8 cellular contexts compared by ENCODE assay signal in the genomic region with DNA sequence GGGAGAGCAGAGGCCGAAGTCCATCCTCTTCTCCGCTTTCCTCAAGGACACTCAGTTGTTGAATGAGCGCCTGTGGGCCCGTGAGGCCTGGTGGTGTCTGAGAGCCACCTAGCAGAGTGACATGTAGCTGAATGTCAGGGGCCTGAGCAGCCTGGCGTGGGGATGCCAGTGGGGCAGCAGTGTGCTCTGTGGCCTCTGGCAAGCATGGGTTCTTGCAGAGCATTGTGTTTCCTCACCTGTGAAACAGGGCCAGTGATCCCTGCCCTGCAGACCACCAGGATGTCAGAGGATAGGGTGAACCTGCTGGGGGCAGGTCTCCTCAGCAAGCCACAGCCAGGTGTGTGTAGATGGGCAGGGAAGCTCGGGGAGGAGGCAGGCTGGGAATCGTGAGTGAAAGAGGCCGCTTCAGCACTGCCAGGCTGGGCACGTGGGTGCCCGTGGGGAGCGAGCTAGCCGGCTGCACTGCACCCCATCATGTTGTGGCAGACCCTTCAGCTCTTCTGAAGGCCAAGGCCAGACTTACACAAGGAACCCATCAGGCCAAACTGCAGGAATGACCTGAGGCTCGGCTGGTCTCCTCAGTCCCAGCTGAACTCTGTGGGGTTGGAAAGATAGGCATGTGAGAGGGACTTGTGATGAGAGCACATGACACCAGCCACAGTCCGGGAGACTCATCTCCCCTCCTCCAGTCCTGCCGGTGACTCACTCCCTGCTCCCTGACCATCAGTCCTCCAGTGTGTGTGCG. TPM values are rescaled to one million over a fixed set of nuclear protein-coding genes. Genes with fewer than 3 reads are reported as not detected.
A peak's percentile ranks its signal among the peaks of the same experiment; 100 is the strongest.
DNase-seq lines count a peak whose midpoint lies in the region; ATAC-seq, FAIRE-seq and TF ChIP-seq lines count a peak whose summit lies in the region.

No MANE protein-coding gene starts in this region.

- peak; percentile 92 for ATAC-seq in K562

- H2AFZ ChIP-seq in K562 (ENCODE audit: low read depth, low read length): no peak overlapping the region

- H3K27ac ChIP-seq in K562 (ENCODE audit: extremely low read depth, low read depth, low read length) (peak overlapping the region; percentile 55; the same call in 2 of the 3 replicates), stomach (peak overlapping the region; percentile 82 to 94 (median 87))

- intact Hi-C loops in K562 (cut with micrococcal nuclease): no loop called here
- intact Hi-C loops in stomach (cut with DNase I; ENCODE audit: low total_unique reads): no loop called here

- no peak for TF ChIP-seq CTCF in K562 (IDR thresholded peaks at IDR 0.05 in 2 of 3, conservative IDR thresholded peaks at IDR 0.05 in 1 of 3; ENCODE audit: insufficient read depth in 2 of 3, low read depth in 1 of 3, low read length in 3 of 3)
- TF ChIP-seq CTCF in stomach (IDR thresholded peaks at IDR 0.05): no peak

- CTCF ChIA-PET in K562 (lab: Yijun Ruan, JAX; ENCODE audit: low intra/inter-chr PET ratio): no interaction called here

- peaks cover 15% of the 10 kb centered on the region for H3K9me1 ChIP-seq in K562 (ENCODE audit: control insufficient read depth, insufficient read depth, low read length)

- no peaks in the 10 kb centered on the region for H3K27me3 ChIP-seq in K562 (ENCODE audit: control insufficient read depth in 2 of 2, insufficient read depth in 2 of 2, low read length in 2 of 2)
- H3K27me3 ChIP-seq in stomach: no peaks in the 10 kb centered on the region

- TF ChIP-seq RAD21 in K562 (CRISPR knock-in tag; conservative IDR thresholded peaks at IDR 0.05 in 1 of 2, IDR thresholded peaks at IDR 0.05 in 1 of 2): 0 out of 4 replicates have a peak, but pooled peaks of 1 of the 2 experiments have one; percentile 18

- H3K79me2 ChIP-seq in K562 (ENCODE audit: control insufficient read depth, insufficient read depth, low read length): peaks cover 100% of the 10 kb centered on the region

- DNase-seq in ACHN (peak; percentile 88), HTR-8/SVneo (ENCODE audit: insufficient read length, low spot score) (peak; percentile 94), K562 (ENCODE audit: extremely low read depth in 1 of 4, low spot score in 3 of 4) (peak; percentile 68 to 90 (median 76)), inferior parietal cortex (ENCODE audit: extremely low spot score) (peak; percentile 73), stomach (peak; percentile 51), NCI-H2107 (lab: John Stamatoyannopoulos, UW) (no peak), NCI-H2171 treated with DMSO at 0.1 percent for 48 hours (lab: John Stamatoyannopoulos, UW) (no peak), NCI-H345 treated with DMSO at 0.1 percent for 48 hours (lab: John Stamatoyannopoulos, UW; ENCODE audit: unreplicated experiment) (no peak)

- 53% methylated on average over 16 of the region's 16 CpGs for whole genome bisulfite sequencing in K562 (ENCODE audit: insufficient coverage, low coverage, missing lambda C conversion rate)
- WGBS in stomach, 5 donors: 34 to 55% (median 35%) methylated on average over 9 to 16 of the region's 16 CpGs

- FAIRE-seq in HTR-8/SVneo (lab: Jason Lieb, UNC) (peak; percentile 95), K562 (lab: Jason Lieb, UNC) (peak; percentile 97)

- H3K4me2 ChIP-seq in K562 (ENCODE audit: insufficient read depth, low read length): peak overlapping the region; percentile 52

- H3K9ac ChIP-seq in K562 (ENCODE audit: insufficient read depth in 1 of 2, low read depth in 2 of 2, low read length in 2 of 2): peak overlapping the region; percentile 7 to 59; a peak in 3 of 4 replicates

- no peak overlapping the region for H3K4me3 ChIP-seq in K562
- peak overlapping the region in 1 of 4 donors; percentile 6 for H3K4me3 ChIP-seq in stomach

- H3K36me3 ChIP-seq in K562 (ENCODE audit: control insufficient read depth, insufficient read depth, low read length) (peaks cover 73% of the 10 kb centered on the region; the same call in 2 of the 3 replicates), stomach (no peaks in the 10 kb centered on the region)

- TF ChIP-seq POLR2A in K562 (conservative IDR thresholded peaks at IDR 0.05) (no peak), stomach (IDR thresholded peaks at IDR 0.05) (no peak)

- BruUV-seq in K562 (replicated peaks; lab: Mats Ljungman, UMichigan): no TSS peak

- POLR2A ChIA-PET in K562 (lab: Yijun Ruan, JAX): interaction anchor here (0.6 to 1.8 kb wide), 6 partner anchors 10 to 24 kb away, joined by 3 to 5 read pairs (median 3); no protein-coding TSS in a partner anchor

- peaks cover 67% of the 10 kb centered on the region for H4K20me1 ChIP-seq in K562 (replicated peaks; ENCODE audit: control insufficient read depth, insufficient read depth, low read length)

- H3K9me3 ChIP-seq in K562 (replicated peaks; ENCODE audit: control insufficient read depth, insufficient read depth, low read depth, low read length) (no peaks in the 10 kb centered on the region), stomach (no peaks in the 10 kb centered on the region)

- in situ Hi-C loops in ACHN (cut with HindIII; ENCODE audit: low pct_ligation_motif_present, low pct_unique_long_range_greater_than_20kb, low sequenced_read_pairs): no loop called here
- in situ Hi-C loops in K562 (cut with MboI): no loop called here

- TF ChIP-seq EP300 in K562 (IDR thresholded peaks at IDR 0.05; ENCODE audit: low read length) (peak; percentile 61; the same call in 1 of the 2 replicates), stomach (IDR thresholded peaks at IDR 0.05) (no peak)

- H3K4me1 ChIP-seq in K562 (replicated peaks in 1 of 2; ENCODE audit: control insufficient read depth in 2 of 2, insufficient read depth in 2 of 2, low read length in 2 of 2) (peaks cover 48 to 72% of the 10 kb centered on the region in 2 experiments), stomach (peaks cover 93 to 96% (median 96%) of the 10 kb centered on the region in 4 donors)

RNA-seq across cellular contexts. Expression of gene PPP1R37, which starts 5.0 kb away (rescaled TPM):
- total RNA-seq in K562 (2011; cell fraction: chromatin; rRNA removed; ENCODE audit: low replicate concordance): 32.7 and 64.0 TPM in 2 replicates
- total RNA-seq in K562 (2011; cell fraction: nucleolus; rRNA removed): 49.9 and 53.4 TPM in 2 replicates
- 37.0 and 42.9 TPM in 2 replicates for total RNA-seq in K562 (2011; cell fraction: nucleoplasm; rRNA removed)
- total RNA-seq in K562 (2014; rRNA removed) (20.3 and 38.6 TPM in 2 replicates), K562 (2014; rRNA removed; fragmentation: Illumina TruSeq; extraction: Trizol) (3.1 and 3.5 TPM in 2 replicates), K562 (2015; rRNA removed; fragmentation: Illumina TruSeq; extraction: Trizol) (7.9 and 8.4 TPM in 2 replicates), K562 (2021) (16.4 and 17.6 TPM in 2 replicates), stomach (100 to 1,000 TPM in 1 of 5 donors, 10 to 100 TPM in 4; 25.7 to 268 (median 55.4) TPM)
- polyA plus RNA-seq in K562 (2011; rRNA removed) (7.3 and 8.0 TPM in 2 replicates), K562 (2014; fragmentation: Illumina TruSeq; extraction: Trizol) (2.7 and 5.0 TPM in 2 replicates), K562 (2014; fragmentation: Nextera tagmentation; extraction: Ambion mirVana) (under 1 TPM; 0.04 to 0.10 TPM), K562 (2014; rRNA removed) (19.9 and 22.0 TPM in 2 replicates), stomach (10 to 100 TPM; 32.4 to 95.8 (median 39.7) TPM)
- 7.1 and 13.5 TPM in 2 replicates for polyA plus RNA-seq in K562 (2011; cell fraction: cytosol; rRNA removed)
- 51.3 and 83.8 TPM in 2 replicates for polyA plus RNA-seq in K562 (2011; cell fraction: nucleus; rRNA removed)
- polyA plus RNA-seq in K562 (2012): 18.5 and 23.4 TPM in 2 replicates
- polyA minus RNA-seq in K562 (2011; rRNA and poly(A)+ RNA removed): 4.4 and 5.2 TPM in 2 replicates
- polyA minus RNA-seq in K562 (2011; cell fraction: cytosol; rRNA and poly(A)+ RNA removed): 4.8 and 13.3 TPM in 2 replicates
- 14.3 and 14.8 TPM in 2 replicates for polyA minus RNA-seq in K562 (2011; cell fraction: nucleus; rRNA and poly(A)+ RNA removed)

RNA-seq across cellular contexts. Expression of gene GEMIN7, which starts 18.9 kb away (rescaled TPM):
- total RNA-seq in K562 (2011; cell fraction: chromatin; rRNA removed; ENCODE audit: low replicate concordance): 22.7 and 62.8 TPM in 2 replicates
- 37.2 and 43.2 TPM in 2 replicates for total RNA-seq in K562 (2011; cell fraction: nucleolus; rRNA removed)
- total RNA-seq in K562 (2011; cell fraction: nucleoplasm; rRNA removed): 26.5 and 32.7 TPM in 2 replicates
- total RNA-seq in K562 (2014; rRNA removed) (54.9 and 62.7 TPM in 2 replicates), K562 (2014; rRNA removed; fragmentation: Illumina TruSeq; extraction: Trizol) (31.3 and 33.0 TPM in 2 replicates), K562 (2015; rRNA removed; fragmentation: Illumina TruSeq; extraction: Trizol) (39.5 and 42.3 TPM in 2 replicates), K562 (2021) (60.7 and 62.6 TPM in 2 replicates), stomach (100 to 1,000 TPM in 1 of 5 donors, 10 to 100 TPM in 2, 1 to 10 TPM in 2; 1.8 to 107 (median 11.2) TPM)
- polyA plus RNA-seq in K562 (2011; rRNA removed) (23.1 and 32.5 TPM in 2 replicates), K562 (2014; fragmentation: Illumina TruSeq; extraction: Trizol) (32.6 and 50.6 TPM in 2 replicates), K562 (2014; fragmentation: Nextera tagmentation; extraction: Ambion mirVana) (100 to 1,000 TPM in 1 of 2 experiments, 10 to 100 TPM in 1; 84.9 to 124 TPM), K562 (2014; rRNA removed) (49.6 and 57.5 TPM in 2 replicates), stomach (10 to 100 TPM; 28.2 to 44.3 (median 36.0) TPM)
- 41.8 and 86.0 TPM in 2 replicates for polyA plus RNA-seq in K562 (2011; cell fraction: cytosol; rRNA removed)
- 34.9 and 43.7 TPM in 2 replicates for polyA plus RNA-seq in K562 (2011; cell fraction: nucleus; rRNA removed)
- polyA plus RNA-seq in K562 (2012): 41.3 and 54.9 TPM in 2 replicates
- 5.7 and 7.6 TPM in 2 replicates for polyA minus RNA-seq in K562 (2011; rRNA and poly(A)+ RNA removed)
- 17.8 and 23.9 TPM in 2 replicates for polyA minus RNA-seq in K562 (2011; cell fraction: cytosol; rRNA and poly(A)+ RNA removed)
- 7.9 and 11.3 TPM in 2 replicates for polyA minus RNA-seq in K562 (2011; cell fraction: nucleus; rRNA and poly(A)+ RNA removed)

RNA-seq across cellular contexts. Expression of gene ZNF296, which starts 21.7 kb away (rescaled TPM):
- 0.25 and 1.9 TPM in 2 replicates for total RNA-seq in K562 (2011; cell fraction: chromatin; rRNA removed; ENCODE audit: low replicate concordance)
- 2.4 and 3.5 TPM in 2 replicates for total RNA-seq in K562 (2011; cell fraction: nucleolus; rRNA removed)
- 0.92 and 1.3 TPM in 2 replicates for total RNA-seq in K562 (2011; cell fraction: nucleoplasm; rRNA removed)
- total RNA-seq in K562 (2014; rRNA removed) (1.5 and 2.7 TPM in 2 replicates), K562 (2014; rRNA removed; fragmentation: Illumina TruSeq; extraction: Trizol) (0.07 TPM in 1 of 2 replicates, not detected in the other), K562 (2015; rRNA removed; fragmentation: Illumina TruSeq; extraction: Trizol) (0.54 and 0.72 TPM in 2 replicates), K562 (2021) (8.8 and 10.3 TPM in 2 replicates), stomach (10 to 100 TPM in 2 of 5 donors, 1 to 10 TPM in 1, under 1 TPM in 1, not detected in 1; 0.45 to 13.4 (median 7.4) TPM)
- polyA plus RNA-seq in K562 (2011; rRNA removed) (0.13 and 0.28 TPM in 2 replicates), K562 (2014; fragmentation: Illumina TruSeq; extraction: Trizol) (0.39 and 2.0 TPM in 2 replicates), K562 (2014; fragmentation: Nextera tagmentation; extraction: Ambion mirVana) (under 1 TPM in 1 of 2 experiments, not detected in 1; 0.03 TPM), K562 (2014; rRNA removed) (2.0 and 2.4 TPM in 2 replicates), stomach (1 to 10 TPM; 2.7 to 7.0 (median 5.0) TPM)
- polyA plus RNA-seq in K562 (2011; cell fraction: cytosol; rRNA removed): 0.24 and 1.1 TPM in 2 replicates
- polyA plus RNA-seq in K562 (2011; cell fraction: nucleus; rRNA removed): 0.52 and 1.4 TPM in 2 replicates
- polyA plus RNA-seq in K562 (2012): 3.2 and 3.6 TPM in 2 replicates
- polyA minus RNA-seq in K562 (2011; rRNA and poly(A)+ RNA removed): 0.11 and 0.21 TPM in 2 replicates
- polyA minus RNA-seq in K562 (2011; cell fraction: cytosol; rRNA and poly(A)+ RNA removed): 2.0 and 3.5 TPM in 2 replicates
- 0.94 and 1.00 TPM in 2 replicates for polyA minus RNA-seq in K562 (2011; cell fraction: nucleus; rRNA and poly(A)+ RNA removed)

RNA-seq across cellular contexts. Expression of gene CLASRP, which starts 59.1 kb away (rescaled TPM):
- 297 and 460 TPM in 2 replicates for total RNA-seq in K562 (2011; cell fraction: chromatin; rRNA removed; ENCODE audit: low replicate concordance)
- total RNA-seq in K562 (2011; cell fraction: nucleolus; rRNA removed): 224 and 226 TPM in 2 replicates
- total RNA-seq in K562 (2011; cell fraction: nucleoplasm; rRNA removed): 233 and 263 TPM in 2 replicates
- 56.7 and 74.5 TPM in 2 replicates for total RNA-seq in K562 (2014; rRNA removed)
- total RNA-seq in K562 (2014; rRNA removed; fragmentation: Illumina TruSeq; extraction: Trizol): 31.1 and 34.6 TPM in 2 replicates
- total RNA-seq in K562 (2015; rRNA removed; fragmentation: Illumina TruSeq; extraction: Trizol): 46.4 and 46.7 TPM in 2 replicates
- 81.6 and 86.3 TPM in 2 replicates for total RNA-seq in K562 (2021)
- polyA plus RNA-seq in K562 (2011; rRNA removed): 34.4 and 55.3 TPM in 2 replicates
- 18.3 and 19.8 TPM in 2 replicates for polyA plus RNA-seq in K562 (2011; cell fraction: cytosol; rRNA removed)
- polyA plus RNA-seq in K562 (2011; cell fraction: nucleus; rRNA removed): 277 and 310 TPM in 2 replicates
- 71.3 and 94.7 TPM in 2 replicates for polyA plus RNA-seq in K562 (2012)
- 44.0 and 45.2 TPM in 2 replicates for polyA plus RNA-seq in K562 (2014; fragmentation: Illumina TruSeq; extraction: Trizol)
- polyA plus RNA-seq in K562 (2014; fragmentation: Nextera tagmentation; extraction: Ambion mirVana): 1 to 10 TPM in 1 of 2 experiments, under 1 TPM in 1; 0.94 to 1.2 TPM
- polyA plus RNA-seq in K562 (2014; rRNA removed): 72.2 and 80.0 TPM in 2 replicates
- 25.8 and 29.7 TPM in 2 replicates for polyA minus RNA-seq in K562 (2011; rRNA and poly(A)+ RNA removed)
- polyA minus RNA-seq in K562 (2011; cell fraction: cytosol; rRNA and poly(A)+ RNA removed): 18.8 and 19.3 TPM in 2 replicates
- polyA minus RNA-seq in K562 (2011; cell fraction: nucleus; rRNA and poly(A)+ RNA removed): 39.9 and 51.1 TPM in 2 replicates
- 100 to 1,000 TPM in 3 of 5 donors, 10 to 100 TPM in 2; 27.0 to 491 (median 274) TPM for total RNA-seq in stomach
- 100 to 1,000 TPM in 1 of 3 donors, 10 to 100 TPM in 2; 47.7 to 131 (median 86.6) TPM for polyA plus RNA-seq in stomach

Comparison
In these comparisons a context has a peak if more than half of its experiments do, and no peak if none do; other contexts are left out.
1. DNase-seq: peak in ACHN (single experiment), HTR-8/SVneo (single experiment), K562 (4 of 4), inferior parietal cortex (single experiment) and stomach (single experiment); none in NCI-H2107 (single experiment), NCI-H2171 treated with DMSO at 0.1 percent for 48 hours (single experiment) and NCI-H345 treated with DMSO at 0.1 percent for 48 hours (single experiment).